ENCODE assay signal across 16 cellular contexts in genomic region chr15:71753346-71753745, GRCh38. TPM values are rescaled to one million over a fixed set of nuclear protein-coding genes. Genes with fewer than 3 reads are reported as not detected.
DNase-seq lines count a peak whose midpoint lies in the region; ATAC-seq and TF ChIP-seq lines count a peak whose summit lies in the region.
"Had no signal": no experiment of that assay in that cellular context is flagged by ENCODE, and none has a peak within 500 bp of the region (broad histone marks: within the 10 kb centered on the region; RNA-seq: fewer than 3 reads in every experiment).

No MANE protein-coding gene starts in this region.

- TF ChIP-seq POLR2A in esophagus squamous epithelium (IDR thresholded peaks at IDR 0.05) = no peak

- no peak overlapping the region for H3K4me3 ChIP-seq in esophagus squamous epithelium

- H3K4me1 ChIP-seq in esophagus squamous epithelium = peaks cover 0 to 6% (median 0%) of the 10 kb centered on the region in 3 donors

- DNase-seq in ELR (ENCODE audit: low read depth) (peak; percentile 61), fibroblast of peridontal ligament (ENCODE audit: extremely low read depth) (peak; percentile 74), renal cortical epithelial cell (ENCODE audit: low read depth) (peak; percentile 68), NCI-H2227 (lab: John Stamatoyannopoulos, UW; ENCODE audit: unreplicated experiment) (no peak), NAMALWA (ENCODE audit: low spot score) (no peak), AG08396 (ENCODE audit: low spot score) (no peak), esophagus squamous epithelium (lab: John Stamatoyannopoulos, UW) (no peak)
- DNase-seq: activated naive CD8-positive, alpha-beta T cell treated with anti-CD3 and anti-CD28 coated beads, Interleukin-2, amount 10 ng/mL, durations not matched to agents 7 days and 5 days; cortex of kidney; islet precursor cell; stimulated activated CD4-positive, alpha-beta T cell treated with anti-CD3 and anti-CD28 coated beads, Interleukin-4, amount 100 ng/mL, for 1 hour; T-cell had no signal

- no peaks in the 10 kb centered on the region for H3K27me3 ChIP-seq in esophagus squamous epithelium

- intact Hi-C loops in esophagus squamous epithelium (cut with DNase I) = no loop called here

- TF ChIP-seq CTCF in esophagus squamous epithelium (IDR thresholded peaks at IDR 0.05) = no peak

- no peak overlapping the region for H3K27ac ChIP-seq in esophagus squamous epithelium
- H3K27ac ChIP-seq: C4-2B had no signal

- H3K9me3 ChIP-seq in esophagus squamous epithelium = no peaks in the 10 kb centered on the region

- ATAC-seq in SK-N-SH treated with all-trans-retinoic acid at 6 μM for 48 hours = peak; percentile 10; the same call in 1 of the 3 replicates
- ATAC-seq: activated CD4-positive, CD25-positive, alpha-beta regulatory T cell treated with anti-CD3 and anti-CD28 coated beads, Interleukin-2, amount 50 U/mL, for 24 hours; T-cell had no signal

- peaks cover 3 to 95% (median 20%) of the 10 kb centered on the region in 3 donors for H3K36me3 ChIP-seq in esophagus squamous epithelium

- WGBS in esophagus squamous epithelium, 2 donors = 80 to 100% methylated on average over 1 of the region's 1 CpG

TF ChIP-seq in SK-N-SH treated with all-trans-retinoic acid at 6 μM for 48 hours, 23 proteins besides CTCF, POLR2A, EP300 and RAD21:
- no peak for TF ChIP-seq CREB5 (CRISPR knock-in tag; IDR thresholded peaks at IDR 0.05; ENCODE audit: low read depth)
- no peak for TF ChIP-seq POU6F1 (CRISPR knock-in tag; IDR thresholded peaks at IDR 0.05; ENCODE audit: borderline replicate concordance, low read depth)
- TF ChIP-seq ZFP3 (CRISPR knock-in tag; IDR thresholded peaks at IDR 0.05) = no peak
- no peak for TF ChIP-seq CSRNP3 (CRISPR knock-in tag; IDR thresholded peaks at IDR 0.05)
- TF ChIP-seq BACH2 (CRISPR knock-in tag; IDR thresholded peaks at IDR 0.05; ENCODE audit: borderline replicate concordance) = no peak
- no peak for TF ChIP-seq TOX (CRISPR knock-in tag; IDR thresholded peaks at IDR 0.05; ENCODE audit: borderline replicate concordance)

RNA-seq across cellular contexts. Expression of gene NR2E3, which starts 57.0 kb away (rescaled TPM):
- total RNA-seq in renal cortical epithelial cell (0.45 TPM in 1 of 2 replicates, not detected in the other), esophagus squamous epithelium (under 1 TPM; 0.13 to 0.38 (median 0.27) TPM)
- total RNA-seq: activated naive CD8-positive, alpha-beta T cell treated with anti-CD3 and anti-CD28 coated beads, Interleukin-2, amount 10 ng/mL, durations not matched to agents 7 days and 5 days; frontal cortex; T-cell had no signal

Comparison
In these comparisons a context has a peak if more than half of its experiments do, and no peak if none do; other contexts are left out.
1. DNase-seq: peak in ELR (single experiment), fibroblast of peridontal ligament (single experiment) and renal cortical epithelial cell (single experiment); none in NCI-H2227 (single experiment), NAMALWA (single experiment), AG08396 (single experiment) and esophagus squamous epithelium (single experiment).